Comparison of ENCODE assay signal across 9 cellular contexts in the genomic region with DNA sequence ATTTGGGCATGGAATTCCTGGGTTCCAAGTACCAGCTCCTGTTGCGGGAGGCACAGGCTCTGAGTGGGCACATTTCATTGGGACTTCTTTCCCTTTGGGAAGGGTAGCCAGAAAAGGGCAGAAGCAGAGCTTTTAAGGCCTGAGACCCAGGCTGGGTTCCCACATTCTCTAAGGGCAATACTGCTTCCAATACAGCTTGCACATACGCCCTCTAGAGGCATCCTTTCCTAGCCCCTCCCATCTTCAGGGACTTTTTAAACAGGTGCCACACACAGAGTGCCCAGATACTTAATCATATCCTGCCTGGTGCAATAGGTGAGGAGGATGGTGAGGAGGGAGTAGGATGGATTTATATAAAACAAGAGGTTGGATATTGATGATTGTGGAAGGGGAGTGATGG. TPM values are rescaled to one million over a fixed set of nuclear protein-coding genes. Genes with fewer than 3 reads are reported as not detected.
DNase-seq lines count a peak whose midpoint lies in the region; ATAC-seq and TF ChIP-seq lines count a peak whose summit lies in the region.
"Had no signal": no experiment of that assay in that cellular context is flagged by ENCODE, and none has a peak within 500 bp of the region (broad histone marks: within the 10 kb centered on the region; RNA-seq: fewer than 3 reads in every experiment).

No MANE protein-coding gene starts in this region.

- peak in 3 of 6 experiments; percentile 9 to 31 (median 19) for TF ChIP-seq CTCF in Peyer's patch (IDR thresholded peaks at IDR 0.05)

- H3K4me3 ChIP-seq in Peyer's patch = no peak overlapping the region

- ATAC-seq in HG02623 (IDR thresholded peaks at IDR 0.05; ENCODE audit: unreplicated experiment) (peak; percentile 63), esophagus mucosa (peak; percentile 78), GM21825 (IDR thresholded peaks at IDR 0.05; ENCODE audit: unreplicated experiment) (no peak)

- no peak for TF ChIP-seq POLR2A in Peyer's patch (IDR thresholded peaks at IDR 0.05)

- H3K9me3 ChIP-seq in Peyer's patch = no peaks in the 10 kb centered on the region

- peak; percentile 12 to 38 for DNase-seq in stimulated activated CD4-positive, alpha-beta T cell treated with anti-CD3 and anti-CD28 coated beads, Interleukin-2, amount 100 ng/mL, for 24 hours
- no peak for DNase-seq in stimulated activated CD4-positive, alpha-beta T cell treated with anti-CD3 and anti-CD28 coated beads, Interleukin-4, amount 100 ng/mL, for 1 hour
- DNase-seq in NOMO-1 (lab: John Stamatoyannopoulos, UW; ENCODE audit: unreplicated experiment in 2 of 2) (peak; percentile 14 to 40), Peyer's patch (no peak), DMS79 treated with DMSO at 0.1 percent for 48 hours (lab: John Stamatoyannopoulos, UW) (no peak)

- H3K27me3 ChIP-seq in Peyer's patch = peaks cover 0 to 7% of the 10 kb centered on the region in 2 donors

- H3K27ac ChIP-seq in Peyer's patch = no peak overlapping the region
- H3K27ac ChIP-seq: parathyroid adenoma had no signal

- no peaks in the 10 kb centered on the region for H3K36me3 ChIP-seq in Peyer's patch

- H3K4me1 ChIP-seq in Peyer's patch = peaks cover 0 to 14% (median 6%) of the 10 kb centered on the region in 4 donors

RNA-seq across cellular contexts. Expression of a gene that starts 5.7 kb away (rescaled TPM):
- not detected for total RNA-seq in esophagus mucosa
- under 1 TPM in 1 of 4 donors, not detected in 3; 0.27 TPM for total RNA-seq in Peyer's patch

Comparison
In these comparisons a context has a peak if more than half of its experiments do, and no peak if none do; other contexts are left out.
1. DNase-seq: peak in stimulated activated CD4-positive, alpha-beta T cell treated with anti-CD3 and anti-CD28 coated beads, Interleukin-2, amount 100 ng/mL, for 24 hours (2 of 2) and NOMO-1 (2 of 2); none in stimulated activated CD4-positive, alpha-beta T cell treated with anti-CD3 and anti-CD28 coated beads, Interleukin-4, amount 100 ng/mL, for 1 hour (single experiment), Peyer's patch (0 of 3) and DMS79 treated with DMSO at 0.1 percent for 48 hours (single experiment).